12 cellular contexts compared by ENCODE assay signal in the genomic region with DNA sequence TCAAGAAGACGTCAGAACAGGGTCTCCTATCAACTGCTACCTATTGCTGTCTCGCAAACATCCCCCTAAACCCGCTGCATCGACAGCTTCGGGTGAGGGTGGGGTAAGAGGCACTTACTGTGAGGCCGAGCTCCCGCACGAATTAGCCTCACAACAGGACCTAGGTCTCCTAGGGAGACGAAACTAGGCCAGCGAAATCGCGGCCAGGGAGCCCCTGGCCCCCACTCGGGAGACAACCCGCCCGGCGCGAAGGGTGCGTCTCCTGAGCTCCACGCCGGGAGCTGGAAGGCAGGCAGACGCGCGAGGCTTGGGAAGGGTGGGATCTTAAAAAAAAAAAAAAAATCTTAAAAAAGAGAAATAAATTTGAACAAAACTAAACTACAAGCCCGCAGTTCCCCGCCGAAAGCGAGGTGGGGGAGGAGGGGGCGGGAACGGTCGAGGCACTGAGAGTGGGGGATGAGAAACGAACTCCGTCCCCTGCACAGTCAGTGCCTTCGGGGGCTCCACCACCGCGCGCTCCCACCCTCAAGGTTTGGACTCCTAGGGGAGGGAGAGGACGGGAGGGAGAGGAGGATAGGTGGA. TPM values are rescaled to one million over a fixed set of nuclear protein-coding genes. Genes with fewer than 3 reads are reported as not detected.
DNase-seq lines count a peak whose midpoint lies in the region; ATAC-seq and TF ChIP-seq lines count a peak whose summit lies in the region.
"Had no signal": no experiment of that assay in that cellular context is flagged by ENCODE, and none has a peak within 500 bp of the region (broad histone marks: within the 10 kb centered on the region; RNA-seq: fewer than 3 reads in every experiment).

No MANE protein-coding gene starts in this region.

- H3K27me3 ChIP-seq in neuron (ENCODE audit: insufficient read depth, low read length), result peaks cover 97% of the 10 kb centered on the region
- peaks cover 3 to 20% of the 10 kb centered on the region in 2 donors for H3K27me3 ChIP-seq in uterus
- H3K27me3 ChIP-seq: SJSA1 had no signal

- H3K4me3 Mint-ChIP-seq in naive thymus-derived CD8-positive, alpha-beta T cell, result no peak overlapping the region

- peak overlapping the region; percentile 74 for H2AFZ ChIP-seq in neuron (ENCODE audit: low read depth, low read length)

- no peak for TF ChIP-seq CTCF in uterus (IDR thresholded peaks at IDR 0.05)

- POLR2A ChIA-PET in naive thymus-derived CD8-positive, alpha-beta T cell (lab: Charles Lee), result no interaction called here

- H3K9me3 ChIP-seq in neuron (ENCODE audit: low read length) (no peaks in the 10 kb centered on the region), uterus (no peaks in the 10 kb centered on the region)
- H3K9me3 ChIP-seq: SJSA1 had no signal

- H3K27ac Mint-ChIP-seq in naive thymus-derived CD8-positive, alpha-beta T cell, result no peak overlapping the region
- H3K27ac Mint-ChIP-seq: activated T-helper 2 cell treated with anti-CD3 and anti-CD28 coated beads, Interferon-gamma antibody, Interleukin-2, Interleukin-4, amounts not matched to agents 10 μg/mL and 5 μg/mL and 100 μg/mL, durations not matched to agents 14 hours and 24 hours and 36 hours had no signal

- peaks cover 65% of the 10 kb centered on the region for H3K4me1 ChIP-seq in neuron (ENCODE audit: insufficient read depth, low read length)
- H3K4me1 ChIP-seq in uterus, result no peaks in the 10 kb centered on the region

- H3K4me3 ChIP-seq in neuron (ENCODE audit: low read length) (peak overlapping the region; percentile 37), uterus (peak overlapping the region; percentile 28 to 39)
- H3K4me3 ChIP-seq: GM12878, K562, SJSA1 had no signal

- H3K36me3 ChIP-seq in neuron (ENCODE audit: insufficient read depth, low read length), result no peaks in the 10 kb centered on the region
- no peaks in the 10 kb centered on the region for H3K36me3 ChIP-seq in uterus
- H3K36me3 ChIP-seq: SJSA1 had no signal

- TF ChIP-seq POLR2A in uterus (IDR thresholded peaks at IDR 0.05), result no peak

- ATAC-seq in Right ventricle myocardium superior (ENCODE audit: poor library complexity), result peak; percentile 13
- no peak for ATAC-seq in naive thymus-derived CD8-positive, alpha-beta T cell
- no peak for ATAC-seq in GM18511 (IDR thresholded peaks at IDR 0.05; ENCODE audit: unreplicated experiment)
- ATAC-seq: GM12878, K562 had no signal

- intact Hi-C loops in Right ventricle myocardium superior (cut with DNase I) (no loop called here), uterus (cut with DNase I; ENCODE audit: low total_unique reads) (no loop called here)

- no peaks in the 10 kb centered on the region for H3K9me3 Mint-ChIP-seq in naive thymus-derived CD8-positive, alpha-beta T cell
- H3K9me3 Mint-ChIP-seq: activated T-helper 2 cell treated with anti-CD3 and anti-CD28 coated beads, Interferon-gamma antibody, Interleukin-2, Interleukin-4, amounts not matched to agents 10 μg/mL and 5 μg/mL and 100 μg/mL, durations not matched to agents 14 hours and 24 hours and 36 hours had no signal

- DNase-seq in NCI-H2227 (lab: John Stamatoyannopoulos, UW; ENCODE audit: unreplicated experiment), result peak; percentile 8
- DNase-seq in NCI-H2227 treated with DMSO at 0.1 percent for 48 hours (lab: John Stamatoyannopoulos, UW), result no peak
- DNase-seq in Right ventricle myocardium superior, result no peak
- DNase-seq in uterus, result no peak
- no peak for DNase-seq in naive thymus-derived CD8-positive, alpha-beta T cell
- DNase-seq in stimulated activated CD8-positive, alpha-beta memory T cell treated with anti-CD3 and anti-CD28 coated beads, Interleukin-4, amount 100 ng/mL, for 48 hours, result no peak

- peak overlapping the region; percentile 51 to 59 for H3K27ac ChIP-seq in uterus
- H3K27ac ChIP-seq: SJSA1 had no signal

- no peaks in the 10 kb centered on the region for H3K36me3 Mint-ChIP-seq in naive thymus-derived CD8-positive, alpha-beta T cell

- peaks cover 2 to 21% (median 14%) of the 10 kb centered on the region in 4 donors for H3K4me1 Mint-ChIP-seq in naive thymus-derived CD8-positive, alpha-beta T cell

- peaks cover 0 to 52% (median 33%) of the 10 kb centered on the region in 5 donors for H3K27me3 Mint-ChIP-seq in naive thymus-derived CD8-positive, alpha-beta T cell

RNA-seq across cellular contexts. Expression of a gene that starts 33.0 kb away (rescaled TPM):
- 104 TPM for total RNA-seq in Right ventricle myocardium superior
- 100 to 1,000 TPM in 3 of 4 donors, 10 to 100 TPM in 1; 85.3 to 173 (median 115) TPM for total RNA-seq in uterus
- not detected for total RNA-seq in naive thymus-derived CD8-positive, alpha-beta T cell
- polyA plus RNA-seq in naive thymus-derived CD8-positive, alpha-beta T cell, result under 1 TPM in 1 of 3 donors, not detected in 2; 0.22 TPM
- total RNA-seq: activated T-helper 2 cell treated with anti-CD3 and anti-CD28 coated beads, Interferon-gamma antibody, Interleukin-2, Interleukin-4, amounts not matched to agents 10 μg/mL and 5 μg/mL and 100 μg/mL, durations not matched to agents 14 hours and 24 hours and 36 hours had no signal

Comparison
In these comparisons a context has a peak if more than half of its experiments do, and no peak if none do; other contexts are left out.
1. RNA of a gene that starts 33.0 kb away (total RNA-seq): 85.3 to 173 TPM in uterus and 104 TPM in Right ventricle myocardium superior (single experiment); not detected in naive thymus-derived CD8-positive, alpha-beta T cell; every median in the first group is over 10 times any median in the second.